ENCODE assay signal across 28 cellular contexts in genomic region chr17:82779541-82779940, GRCh38.
"Had no signal": no experiment of that assay in that cellular context is flagged by ENCODE, and none has a peak within 500 bp of the region (broad histone marks: within the 10 kb centered on the region; RNA-seq: fewer than 3 reads in every experiment).

No MANE protein-coding gene starts in this region.

- H3K27me3 ChIP-seq: ascending aorta, breast epithelium, cardiac muscle cell, colonic mucosa, esophagus squamous epithelium, heart left ventricle had no signal

- H3K36me3 ChIP-seq: breast epithelium, colonic mucosa had no signal

- H3K9me3 Mint-ChIP-seq: activated CD4-positive, alpha-beta memory T cell treated with anti-CD3 and anti-CD28 coated beads, Interleukin-2, amount 10 ng/mL, durations not matched to agents 7 days and 5 days; activated CD4-positive, alpha-beta T cell treated with anti-CD3 and anti-CD28 coated beads, Interleukin-2, amount 10 ng/mL, durations not matched to agents 7 days and 5 days; activated naive CD4-positive, alpha-beta T cell treated with anti-CD3 and anti-CD28 coated beads, Interleukin-2, amount 10 ng/mL, durations not matched to agents 7 days and 5 days; activated naive CD4-positive, alpha-beta T cell treated with anti-CD3 and anti-CD28 coated beads, Interleukin-2, amount 50 U/mL, for 72 hours; activated naive CD8-positive, alpha-beta T cell treated with anti-CD3 and anti-CD28 coated beads, Interleukin-2, amount 10 ng/mL, durations not matched to agents 7 days and 5 days; activated T-cell treated with anti-CD3 and anti-CD28 coated beads, Interleukin-2, amount 50 U/mL, for 24 hours; activated T-cell treated with anti-CD3 and anti-CD28 coated beads, Interleukin-2, amount 50 U/mL, for 72 hours; brain had no signal

- H3K9me3 ChIP-seq: ascending aorta, breast epithelium, colonic mucosa, esophagus squamous epithelium, heart left ventricle had no signal

- ATAC-seq: activated naive CD4-positive, alpha-beta T cell treated with anti-CD3 and anti-CD28 coated beads, Interleukin-2, amount 50 U/mL, for 72 hours; activated T-cell treated with anti-CD3 and anti-CD28 coated beads, Interleukin-2, amount 50 U/mL, for 72 hours; heart left ventricle had no signal

- H3K27ac Mint-ChIP-seq: activated CD4-positive, alpha-beta memory T cell treated with anti-CD3 and anti-CD28 coated beads, Interleukin-2, amount 10 ng/mL, durations not matched to agents 7 days and 5 days; activated CD4-positive, alpha-beta T cell treated with anti-CD3 and anti-CD28 coated beads, Interleukin-2, amount 10 ng/mL, durations not matched to agents 7 days and 5 days; activated naive CD4-positive, alpha-beta T cell treated with anti-CD3 and anti-CD28 coated beads, Interleukin-2, amount 10 ng/mL, durations not matched to agents 7 days and 5 days; activated naive CD8-positive, alpha-beta T cell treated with anti-CD3 and anti-CD28 coated beads, Interleukin-2, amount 10 ng/mL, durations not matched to agents 7 days and 5 days; activated T-cell treated with anti-CD3 and anti-CD28 coated beads, Interleukin-2, amount 50 U/mL, for 24 hours; activated T-cell treated with anti-CD3 and anti-CD28 coated beads, Interleukin-2, amount 50 U/mL, for 72 hours had no signal

- H3K4me3 Mint-ChIP-seq: activated CD4-positive, alpha-beta memory T cell treated with anti-CD3 and anti-CD28 coated beads, Interleukin-2, amount 10 ng/mL, durations not matched to agents 7 days and 5 days; activated CD4-positive, alpha-beta T cell treated with anti-CD3 and anti-CD28 coated beads, Interleukin-2, amount 10 ng/mL, durations not matched to agents 7 days and 5 days; activated naive CD4-positive, alpha-beta T cell treated with anti-CD3 and anti-CD28 coated beads, Interleukin-2, amount 10 ng/mL, durations not matched to agents 7 days and 5 days; activated naive CD8-positive, alpha-beta T cell treated with anti-CD3 and anti-CD28 coated beads, Interleukin-2, amount 10 ng/mL, durations not matched to agents 7 days and 5 days; activated T-cell treated with anti-CD3 and anti-CD28 coated beads, Interleukin-2, amount 50 U/mL, for 24 hours; activated T-cell treated with anti-CD3 and anti-CD28 coated beads, Interleukin-2, amount 50 U/mL, for 72 hours; brain had no signal

- DNase-seq: activated CD4-positive, alpha-beta memory T cell treated with anti-CD3 and anti-CD28 coated beads, Interleukin-2, amount 10 ng/mL, durations not matched to agents 7 days and 5 days; activated CD4-positive, alpha-beta T cell treated with anti-CD3 and anti-CD28 coated beads for 1 hour; activated CD4-positive, alpha-beta T cell treated with anti-CD3 and anti-CD28 coated beads for 4 hours; activated CD4-positive, alpha-beta T cell treated with anti-CD3 and anti-CD28 coated beads, Interleukin-2, amount 10 ng/mL, durations not matched to agents 7 days and 5 days; activated CD4-positive, alpha-beta T cell treated with anti-CD3 and anti-CD28 coated beads, Interleukin-2, amount 50 U/mL, for 4 hours; activated CD8-positive, alpha-beta memory T cell treated with anti-CD3 and anti-CD28 coated beads, Interleukin-2, amount 50 U/mL, for 48 hours; activated gamma-delta T cell; activated naive CD4-positive, alpha-beta T cell; activated naive CD4-positive, alpha-beta T cell treated with anti-CD3 and anti-CD28 coated beads, Interleukin-2, amount 10 ng/mL, durations not matched to agents 7 days and 5 days; activated naive CD8-positive, alpha-beta T cell treated with anti-CD3 and anti-CD28 coated beads, Interleukin-2, amount 10 ng/mL, durations not matched to agents 7 days and 5 days; activated T-cell treated with anti-CD3 and anti-CD28 coated beads for 4 hours; activated T-cell treated with anti-CD3 and anti-CD28 coated beads, Interleukin-2, amount 50 U/mL, for 24 hours; activated T-cell treated with anti-CD3 and anti-CD28 coated beads, Interleukin-2, amount 50 U/mL, for 72 hours; central memory CD4-positive, alpha-beta T cell; cerebellar nuclear complex; colonic mucosa; effector CD8-positive, alpha-beta T cell; esophagus squamous epithelium; foreskin fibroblast; glutamatergic neuron; heart left ventricle; T-helper 2 cell had no signal

- H3K4me1 ChIP-seq: ascending aorta, breast epithelium, colonic mucosa had no signal

- H3K27me3 Mint-ChIP-seq: activated CD4-positive, alpha-beta memory T cell treated with anti-CD3 and anti-CD28 coated beads, Interleukin-2, amount 10 ng/mL, durations not matched to agents 7 days and 5 days; activated CD4-positive, alpha-beta T cell treated with anti-CD3 and anti-CD28 coated beads, Interleukin-2, amount 10 ng/mL, durations not matched to agents 7 days and 5 days; activated naive CD4-positive, alpha-beta T cell treated with anti-CD3 and anti-CD28 coated beads, Interleukin-2, amount 10 ng/mL, durations not matched to agents 7 days and 5 days; activated naive CD8-positive, alpha-beta T cell treated with anti-CD3 and anti-CD28 coated beads, Interleukin-2, amount 10 ng/mL, durations not matched to agents 7 days and 5 days; activated T-cell treated with anti-CD3 and anti-CD28 coated beads, Interleukin-2, amount 50 U/mL, for 24 hours had no signal

- H3K4me3 ChIP-seq: ascending aorta, breast epithelium, cardiac muscle cell, colonic mucosa, esophagus squamous epithelium, heart left ventricle had no signal

- H3K27ac ChIP-seq: ascending aorta, breast epithelium, cardiac muscle cell, colonic mucosa, epithelial cell of prostate, esophagus squamous epithelium, heart left ventricle had no signal
